ENCODE assay signal across 8 cellular contexts in the genomic region with DNA sequence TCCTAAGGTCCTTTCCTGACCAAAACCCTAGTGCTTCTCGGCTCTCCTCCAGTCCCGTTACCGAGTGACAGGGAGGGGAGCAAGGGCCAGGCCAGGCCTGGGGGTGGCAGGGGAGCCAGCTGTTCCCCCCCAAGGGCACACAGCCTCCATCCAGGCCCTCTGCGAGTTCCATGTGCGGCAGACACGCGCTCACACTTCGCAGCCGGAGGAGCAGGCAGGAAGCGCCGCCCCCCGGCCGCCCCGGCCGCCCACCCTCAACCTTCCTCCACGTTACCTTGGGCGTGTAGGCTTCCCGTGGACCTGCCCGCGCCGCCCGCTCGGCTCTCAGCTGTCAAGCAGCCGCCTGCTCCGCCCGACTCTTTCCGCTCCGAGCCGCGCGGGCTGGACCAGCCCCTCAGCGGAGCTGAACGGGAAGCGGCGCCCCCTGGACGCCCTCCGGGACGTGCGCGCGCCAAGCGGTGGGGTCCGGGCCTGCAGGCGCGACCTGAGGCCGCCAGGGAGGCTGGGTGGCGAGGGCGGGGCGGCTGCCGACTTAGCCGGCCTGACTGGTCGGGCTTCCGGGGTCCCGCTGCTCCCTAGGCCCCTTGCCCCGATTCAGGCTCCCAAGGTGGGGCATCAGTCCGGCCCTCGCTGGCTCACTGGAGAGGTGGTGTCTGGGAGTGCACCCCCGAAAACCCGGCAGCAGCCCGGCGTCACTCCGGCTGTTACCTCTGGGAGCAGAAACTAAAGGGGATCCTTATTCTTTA. TPM values are rescaled to one million over a fixed set of nuclear protein-coding genes. Genes with fewer than 3 reads are reported as not detected.
DNase-seq lines count a peak whose midpoint lies in the region; ATAC-seq lines count a peak whose summit lies in the region.

A gene with protein sequence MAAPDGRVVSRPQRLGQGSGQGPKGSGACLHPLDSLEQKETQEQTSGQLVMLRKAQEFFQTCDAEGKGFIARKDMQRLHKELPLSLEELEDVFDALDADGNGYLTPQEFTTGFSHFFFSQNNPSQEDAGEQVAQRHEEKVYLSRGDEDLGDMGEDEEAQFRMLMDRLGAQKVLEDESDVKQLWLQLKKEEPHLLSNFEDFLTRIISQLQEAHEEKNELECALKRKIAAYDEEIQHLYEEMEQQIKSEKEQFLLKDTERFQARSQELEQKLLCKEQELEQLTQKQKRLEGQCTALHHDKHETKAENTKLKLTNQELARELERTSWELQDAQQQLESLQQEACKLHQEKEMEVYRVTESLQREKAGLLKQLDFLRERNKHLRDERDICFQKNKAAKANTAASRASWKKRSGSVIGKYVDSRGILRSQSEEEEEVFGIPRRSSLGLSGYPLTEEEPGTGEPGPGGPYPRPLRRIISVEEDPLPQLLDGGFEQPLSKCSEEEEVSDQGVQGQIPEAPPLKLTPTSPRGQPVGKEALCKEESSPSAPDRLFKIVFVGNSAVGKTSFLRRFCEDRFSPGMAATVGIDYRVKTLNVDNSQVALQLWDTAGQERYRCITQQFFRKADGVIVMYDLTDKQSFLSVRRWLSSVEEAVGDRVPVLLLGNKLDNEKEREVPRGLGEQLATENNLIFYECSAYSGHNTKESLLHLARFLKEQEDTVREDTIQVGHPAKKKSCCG (minus strand): TSS at position 369 of the 746 bp plus-strand sequence. CDS start 56,110 bp downstream, outside the sequence.

- peaks cover 43% of the 10 kb centered on the region for H3K4me1 Mint-ChIP-seq in activated T-helper 2 cell treated with anti-CD3 and anti-CD28 coated beads, Interferon-gamma antibody, Interleukin-2, Interleukin-4, amounts not matched to agents 10 μg/mL and 5 μg/mL and 100 μg/mL, durations not matched to agents 14 hours and 24 hours and 36 hours (ENCODE audit: low read depth)

- no peaks in the 10 kb centered on the region for H3K9me3 Mint-ChIP-seq in activated T-helper 2 cell treated with anti-CD3 and anti-CD28 coated beads, Interferon-gamma antibody, Interleukin-2, Interleukin-4, amounts not matched to agents 10 μg/mL and 5 μg/mL and 100 μg/mL, durations not matched to agents 14 hours and 24 hours and 36 hours

- H3K27me3 Mint-ChIP-seq in activated T-helper 2 cell treated with anti-CD3 and anti-CD28 coated beads, Interferon-gamma antibody, Interleukin-2, Interleukin-4, amounts not matched to agents 10 μg/mL and 5 μg/mL and 100 μg/mL, durations not matched to agents 14 hours and 24 hours and 36 hours (ENCODE audit: low read depth) = no peaks in the 10 kb centered on the region

- ATAC-seq in GM19025 (IDR thresholded peaks at IDR 0.05; ENCODE audit: low read depth, unreplicated experiment) (peak; percentile 90), HG03175 (IDR thresholded peaks at IDR 0.05; ENCODE audit: unreplicated experiment) (peak; percentile 81), Right ventricle myocardium inferior (peak; percentile 81), GM18870 (IDR thresholded peaks at IDR 0.05; ENCODE audit: unreplicated experiment) (no peak)

- DNase-seq in AML-193 (lab: John Stamatoyannopoulos, UW) (peak; percentile 62 to 63), RKO (ENCODE audit: low spot score) (peak; percentile 84), Right ventricle myocardium inferior (ENCODE audit: missing footprints) (peak; percentile 90), retina (peak; percentile 84)
- peak; percentile 82 for DNase-seq in activated T-helper 2 cell treated with anti-CD3 and anti-CD28 coated beads, Interferon-gamma antibody, Interleukin-2, Interleukin-4, amounts not matched to agents 10 μg/mL and 5 μg/mL and 100 μg/mL, durations not matched to agents 14 hours and 24 hours and 36 hours (ENCODE audit: low spot score)

- peaks cover 30% of the 10 kb centered on the region for H3K36me3 Mint-ChIP-seq in activated T-helper 2 cell treated with anti-CD3 and anti-CD28 coated beads, Interferon-gamma antibody, Interleukin-2, Interleukin-4, amounts not matched to agents 10 μg/mL and 5 μg/mL and 100 μg/mL, durations not matched to agents 14 hours and 24 hours and 36 hours (ENCODE audit: low read depth)

- peak within 1 kb of the TSS; percentile 98 for H3K27ac Mint-ChIP-seq in activated T-helper 2 cell treated with anti-CD3 and anti-CD28 coated beads, Interferon-gamma antibody, Interleukin-2, Interleukin-4, amounts not matched to agents 10 μg/mL and 5 μg/mL and 100 μg/mL, durations not matched to agents 14 hours and 24 hours and 36 hours

- H3K4me3 Mint-ChIP-seq in activated T-helper 2 cell treated with anti-CD3 and anti-CD28 coated beads, Interferon-gamma antibody, Interleukin-2, Interleukin-4, amounts not matched to agents 10 μg/mL and 5 μg/mL and 100 μg/mL, durations not matched to agents 14 hours and 24 hours and 36 hours (ENCODE audit: low read depth) = peak within 1 kb of the TSS; percentile 98

- intact Hi-C loops in activated T-helper 2 cell treated with anti-CD3 and anti-CD28 coated beads, Interferon-gamma antibody, Interleukin-2, Interleukin-4, amounts not matched to agents 10 μg/mL and 5 μg/mL and 100 μg/mL, durations not matched to agents 14 hours and 24 hours and 36 hours (cut with micrococcal nuclease) = loop anchor here (1.0 to 5.0 kb wide), 4 partner anchors 9 to 119 kb away; a partner anchor contains a TSS
- intact Hi-C loops in Right ventricle myocardium inferior (cut with DNase I) = no loop called here

RNA-seq across cellular contexts. Expression of the gene that starts here (rescaled TPM):
- 24.6 and 25.2 TPM in 2 replicates for total RNA-seq in activated T-helper 2 cell treated with anti-CD3 and anti-CD28 coated beads, Interferon-gamma antibody, Interleukin-2, Interleukin-4, amounts not matched to agents 10 μg/mL and 5 μg/mL and 100 μg/mL, durations not matched to agents 14 hours and 24 hours and 36 hours
- total RNA-seq in Right ventricle myocardium inferior = 4.5 TPM
